In the genomic region with DNA sequence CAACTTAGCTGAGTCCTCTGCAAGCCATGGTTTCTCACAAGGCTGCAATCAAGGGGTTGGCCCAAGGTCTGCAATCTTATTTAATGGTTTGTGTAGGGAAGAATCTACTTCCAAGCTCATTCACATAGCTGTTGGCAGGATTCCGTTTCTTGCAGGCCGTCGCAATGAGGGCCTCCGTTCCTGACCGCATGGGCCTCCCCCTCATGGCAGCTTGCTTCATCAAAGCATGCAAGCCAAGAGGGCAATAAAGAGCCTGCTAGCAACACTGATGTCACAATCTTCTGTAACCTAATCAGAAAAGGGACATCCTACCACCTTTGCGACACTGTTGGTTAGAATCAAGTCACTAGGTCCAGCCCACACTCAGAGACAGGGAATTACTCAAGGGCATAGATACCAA, we compare ENCODE assay signal across 24 cellular contexts.
"Had no signal": no experiment of that assay in that cellular context is flagged by ENCODE, and none has a peak within 500 bp of the region (broad histone marks: within the 10 kb centered on the region; RNA-seq: fewer than 3 reads in every experiment).

No MANE protein-coding gene starts in this region.

- DNase-seq: activated CD4-positive, alpha-beta memory T cell treated with anti-CD3 and anti-CD28 coated beads, Interleukin-2, amount 10 ng/mL, durations not matched to agents 7 days and 5 days; activated CD4-positive, alpha-beta T cell treated with anti-CD3 and anti-CD28 coated beads for 48 hours; activated CD4-positive, CD25-positive, alpha-beta regulatory T cell; activated effector memory CD4-positive, alpha-beta T cell treated with Interleukin-2 at 50 U/mL for 16 hours; activated naive CD4-positive, alpha-beta T cell treated with anti-CD3 and anti-CD28 coated beads for 36 hours; activated naive CD8-positive, alpha-beta T cell treated with anti-CD3 and anti-CD28 coated beads, Interleukin-2, amount 10 ng/mL, durations not matched to agents 7 days and 5 days; activated T-cell treated with anti-CD3 and anti-CD28 coated beads, Interleukin-2, amount 50 U/mL, for 72 hours; amniotic stem cell; cerebellar nuclear complex; hypothalamus; nephron progenitor cell; nucleus accumbens; right lobe of liver; stimulated activated CD4-positive, alpha-beta T cell treated with anti-CD3 and anti-CD28 coated beads, Interleukin-2, amount 100 ng/mL, for 24 hours; stomach; trophoblast cell; uterus had no signal

- H3K4me3 ChIP-seq: breast epithelium, coronary artery, esophagus muscularis mucosa, right lobe of liver, skin epidermis, stomach, suprapubic skin, uterus had no signal

- H3K27me3 ChIP-seq: breast epithelium, esophagus muscularis mucosa, right lobe of liver, suprapubic skin, uterus had no signal

- ATAC-seq: activated T-cell treated with anti-CD3 and anti-CD28 coated beads, Interleukin-2, amount 50 U/mL, for 72 hours; right lobe of liver; stimulated activated effector memory CD8-positive, alpha-beta T cell treated with anti-CD3 and anti-CD28 coated beads, Interleukin-12 subunit alpha, Interleukin-12 subunit beta, amount 100 ng/mL, for 72 hours had no signal

- H3K9me3 ChIP-seq: breast epithelium, right lobe of liver, suprapubic skin, uterus had no signal

- H3K4me1 ChIP-seq: breast epithelium, esophagus muscularis mucosa, right lobe of liver, stomach, suprapubic skin, uterus had no signal

- H3K27ac ChIP-seq: breast epithelium, coronary artery, esophagus muscularis mucosa, right lobe of liver, skin epidermis, stomach, suprapubic skin, uterus had no signal

- H3K4me1 Mint-ChIP-seq: activated CD4-positive, alpha-beta memory T cell treated with anti-CD3 and anti-CD28 coated beads, Interleukin-2, amount 10 ng/mL, durations not matched to agents 7 days and 5 days; activated naive CD8-positive, alpha-beta T cell treated with anti-CD3 and anti-CD28 coated beads, Interleukin-2, amount 10 ng/mL, durations not matched to agents 7 days and 5 days; memory B cell; stimulated activated effector memory CD8-positive, alpha-beta T cell treated with anti-CD3 and anti-CD28 coated beads, Interleukin-12 subunit alpha, Interleukin-12 subunit beta, amount 100 ng/mL, for 72 hours had no signal

- H3K9me3 Mint-ChIP-seq: activated naive CD8-positive, alpha-beta T cell treated with anti-CD3 and anti-CD28 coated beads, Interleukin-2, amount 10 ng/mL, durations not matched to agents 7 days and 5 days had no signal

- H3K27ac Mint-ChIP-seq: activated CD4-positive, alpha-beta memory T cell treated with anti-CD3 and anti-CD28 coated beads, Interleukin-2, amount 10 ng/mL, durations not matched to agents 7 days and 5 days; activated naive CD4-positive, alpha-beta T cell treated with anti-CD3 and anti-CD28 coated beads for 36 hours; activated naive CD8-positive, alpha-beta T cell treated with anti-CD3 and anti-CD28 coated beads, Interleukin-2, amount 10 ng/mL, durations not matched to agents 7 days and 5 days; activated T-cell treated with anti-CD3 and anti-CD28 coated beads, Interleukin-2, amount 50 U/mL, for 72 hours; memory B cell; nephron progenitor cell; stimulated activated effector memory CD8-positive, alpha-beta T cell treated with anti-CD3 and anti-CD28 coated beads, Interleukin-12 subunit alpha, Interleukin-12 subunit beta, amount 100 ng/mL, for 72 hours had no signal

- H3K4me3 Mint-ChIP-seq: activated CD4-positive, alpha-beta memory T cell treated with anti-CD3 and anti-CD28 coated beads, Interleukin-2, amount 10 ng/mL, durations not matched to agents 7 days and 5 days; activated naive CD4-positive, alpha-beta T cell treated with anti-CD3 and anti-CD28 coated beads for 36 hours; activated naive CD8-positive, alpha-beta T cell treated with anti-CD3 and anti-CD28 coated beads, Interleukin-2, amount 10 ng/mL, durations not matched to agents 7 days and 5 days; activated T-cell treated with anti-CD3 and anti-CD28 coated beads, Interleukin-2, amount 50 U/mL, for 72 hours; memory B cell; nephron progenitor cell; stimulated activated effector memory CD8-positive, alpha-beta T cell treated with anti-CD3 and anti-CD28 coated beads, Interleukin-12 subunit alpha, Interleukin-12 subunit beta, amount 100 ng/mL, for 72 hours had no signal

- H3K36me3 ChIP-seq: breast epithelium, esophagus muscularis mucosa, right lobe of liver, stomach, suprapubic skin, uterus had no signal

- H3K36me3 Mint-ChIP-seq: activated naive CD8-positive, alpha-beta T cell treated with anti-CD3 and anti-CD28 coated beads, Interleukin-2, amount 10 ng/mL, durations not matched to agents 7 days and 5 days; memory B cell; stimulated activated effector memory CD8-positive, alpha-beta T cell treated with anti-CD3 and anti-CD28 coated beads, Interleukin-12 subunit alpha, Interleukin-12 subunit beta, amount 100 ng/mL, for 72 hours had no signal
